In genomic region chr6:155352130-155352420, GRCh38 we compare ENCODE assay signal across 24 cellular contexts.
"Had no signal": no experiment of that assay in that cellular context is flagged by ENCODE, and none has a peak within 500 bp of the region (broad histone marks: within the 10 kb centered on the region; RNA-seq: fewer than 3 reads in every experiment).

No MANE protein-coding gene starts in this region.

- H3K27me3 ChIP-seq: brain microvascular endothelial cell, cardiac muscle cell had no signal

- DNase-seq: activated CD4-positive, alpha-beta memory T cell treated with anti-CD3 and anti-CD28 coated beads for 36 hours; activated CD4-positive, alpha-beta T cell treated with anti-CD3 and anti-CD28 coated beads, Interleukin-2, amount 10 ng/mL, durations not matched to agents 7 days and 5 days; activated CD4-positive, CD25-positive, alpha-beta regulatory T cell; activated gamma-delta T cell; activated naive CD4-positive, alpha-beta T cell treated with anti-CD3 and anti-CD28 coated beads for 36 hours; activated T-cell treated with anti-CD3 and anti-CD28 coated beads for 4 hours; activated T-cell treated with anti-CD3 and anti-CD28 coated beads, Interleukin-2, amount 50 U/mL, for 48 hours; MM.1S; NCI-H1105; NCI-H1436; NCI-H1694 treated with DMSO at 0.1 percent for 48 hours; NCI-H2029 treated with DMSO at 0.1 percent for 48 hours; NCI-H345; NCI-H510A; NCI-H526 treated with DMSO at 0.1 percent for 48 hours; NCI-H82; NK-92 treated with Interleukin-12 subunit alpha and Interleukin-12 subunit beta, amount 100 ng/mL, for 24 hours; PC-3; SIG-M5; T-helper 1 cell had no signal

- H3K4me3 ChIP-seq: cardiac muscle cell had no signal

- H3K36me3 ChIP-seq: brain microvascular endothelial cell, cardiac muscle cell had no signal

- ATAC-seq: activated T-helper 17 cell treated with anti-CD3 and anti-CD28 coated beads, Interleukin-2, amount 50 U/mL, for 72 hours; PC-3 had no signal

- H3K27ac ChIP-seq: brain microvascular endothelial cell, cardiac muscle cell, VCaP had no signal
